ENCODE assay signal across 19 cellular contexts in genomic region chr20:9440891-9441290, GRCh38.
DNase-seq lines count a peak whose midpoint lies in the region; TF ChIP-seq lines count a peak whose summit lies in the region.
"Had no signal": no experiment of that assay in that cellular context is flagged by ENCODE, and none has a peak within 500 bp of the region (broad histone marks: within the 10 kb centered on the region; RNA-seq: fewer than 3 reads in every experiment).

No MANE protein-coding gene starts in this region.

- H3K27me3 ChIP-seq in endodermal cell (ENCODE audit: control insufficient read depth, insufficient read depth, low read length, poor library complexity, severe bottlenecking) = no peaks in the 10 kb centered on the region
- H3K27me3 ChIP-seq in mesenchymal stem cell (ENCODE audit: control insufficient read depth in 1 of 2, insufficient read depth in 1 of 2, low read length in 2 of 2) = no peaks in the 10 kb centered on the region
- H3K27me3 ChIP-seq: BE2C, SJSA1 had no signal

- H3K4me3 Mint-ChIP-seq in endodermal cell (no peak overlapping the region), osteocyte (ENCODE audit: unreplicated experiment) (no peak overlapping the region)
- H3K4me3 Mint-ChIP-seq: H9 had no signal

- no peaks in the 10 kb centered on the region for H3K27me3 Mint-ChIP-seq in endodermal cell (ENCODE audit: insufficient read depth)
- H3K27me3 Mint-ChIP-seq in osteocyte (ENCODE audit: unreplicated experiment) = no peaks in the 10 kb centered on the region

- no peak for TF ChIP-seq CTCF in endodermal cell (conservative IDR thresholded peaks at IDR 0.05)
- TF ChIP-seq CTCF in osteocyte (IDR thresholded peaks at IDR 0.05) = no peak

- no peak overlapping the region for H3K27ac Mint-ChIP-seq in endodermal cell
- no peak overlapping the region for H3K27ac Mint-ChIP-seq in osteocyte (ENCODE audit: unreplicated experiment)

- no peak overlapping the region for H2BK120ac ChIP-seq in mesenchymal stem cell (ENCODE audit: low read depth, low read length)

- no peak overlapping the region for H2BK12ac ChIP-seq in mesenchymal stem cell (ENCODE audit: low read length in 2 of 2)

- H3K9ac ChIP-seq in endodermal cell (ENCODE audit: extremely low read depth, low read length, poor library complexity, severe bottlenecking) = no peak overlapping the region
- no peak overlapping the region for H3K9ac ChIP-seq in mesenchymal stem cell (ENCODE audit: low read length)
- H3K9ac ChIP-seq: GM23248 had no signal

- H4K91ac ChIP-seq in mesenchymal stem cell (ENCODE audit: low read length) = no peak overlapping the region

- H3K4me1 Mint-ChIP-seq in endodermal cell (peaks cover 14% of the 10 kb centered on the region), osteocyte (ENCODE audit: unreplicated experiment) (peaks cover 6% of the 10 kb centered on the region)

- H3K4me1 ChIP-seq in endodermal cell (ENCODE audit: control insufficient read depth, insufficient read depth, low read length) = no peaks in the 10 kb centered on the region
- no peaks in the 10 kb centered on the region for H3K4me1 ChIP-seq in mesenchymal stem cell (ENCODE audit: control insufficient read depth, insufficient read depth, low read depth, low read length)
- H3K4me1 ChIP-seq: SJSA1 had no signal

- H2BK5ac ChIP-seq in mesenchymal stem cell (ENCODE audit: low read depth, low read length, poor library complexity, severe bottlenecking) = no peak overlapping the region

- H3K9me3 Mint-ChIP-seq in endodermal cell (peaks cover 12% of the 10 kb centered on the region), osteocyte (ENCODE audit: unreplicated experiment) (peaks cover 16% of the 10 kb centered on the region)

- H3K36me3 Mint-ChIP-seq in endodermal cell (ENCODE audit: low read depth) (peaks cover 43% of the 10 kb centered on the region), osteocyte (ENCODE audit: unreplicated experiment) (peaks cover 19% of the 10 kb centered on the region)

- H3K4ac ChIP-seq in mesenchymal stem cell (ENCODE audit: low read depth in 1 of 2, low read length in 2 of 2) = no peak overlapping the region

- no peak overlapping the region for H3K4me2 ChIP-seq in mesenchymal stem cell (ENCODE audit: low read length, poor library complexity, severe bottlenecking)

- H2BK15ac ChIP-seq in mesenchymal stem cell (ENCODE audit: low read depth, poor library complexity, severe bottlenecking) = no peak overlapping the region

- H3K36me3 ChIP-seq in endodermal cell (ENCODE audit: control insufficient read depth, insufficient read depth, low read length) (peaks cover 23% of the 10 kb centered on the region), mesenchymal stem cell (ENCODE audit: control insufficient read depth in 1 of 2, insufficient read depth in 2 of 2, low read depth in 1 of 2, low read length in 2 of 2) (peaks cover 5 to 34% of the 10 kb centered on the region in 2 experiments)

- no peak overlapping the region for H3K14ac ChIP-seq in mesenchymal stem cell (ENCODE audit: low read length in 2 of 2)

- no peak overlapping the region for H3K18ac ChIP-seq in mesenchymal stem cell (ENCODE audit: low read depth in 1 of 2, low read length in 2 of 2)

- no peak overlapping the region for H2AK5ac ChIP-seq in mesenchymal stem cell (ENCODE audit: low read length, severe bottlenecking)

- no peak overlapping the region for H4K8ac ChIP-seq in mesenchymal stem cell (ENCODE audit: low read length)

- no peak overlapping the region for H3K4me3 ChIP-seq in endodermal cell (ENCODE audit: low read length)
- H3K4me3 ChIP-seq in mesenchymal stem cell (ENCODE audit: insufficient read depth in 1 of 2, low read depth in 1 of 2, low read length in 2 of 2) = no peak overlapping the region
- H3K4me3 ChIP-seq: GM23248, SJSA1 had no signal

- H3K27ac ChIP-seq in endodermal cell (ENCODE audit: low read depth, low read length) (no peak overlapping the region), mesenchymal stem cell (ENCODE audit: low read length, poor library complexity, severe bottlenecking) (peak overlapping the region; percentile 24)
- H3K27ac ChIP-seq: GM23248, SJSA1 had no signal

- H3K79me1 ChIP-seq in mesenchymal stem cell (replicated peaks; ENCODE audit: low read length, poor library complexity, severe bottlenecking) = peaks cover 4% of the 10 kb centered on the region

- DNase-seq in EH (ENCODE audit: low read depth) = peak; percentile 61
- DNase-seq in NCI-H226 = peak; percentile 63
- DNase-seq in endodermal cell = peak; percentile 44
- no peak for DNase-seq in mesenchymal stem cell
- DNase-seq in osteocyte (ENCODE audit: extremely low spot score, unreplicated experiment) = no peak
- DNase-seq in activated gamma-delta T cell (lab: John Stamatoyannopoulos, UW) = no peak
- no peak for DNase-seq in NCI-H69 (lab: John Stamatoyannopoulos, UW)
- DNase-seq: BE2C, DMS53, GM23248, H9, KG1, NCI-H1694, NCI-H2081, NCI-H2171 treated with DMSO at 0.1 percent for 48 hours, NCI-H446, NCI-H526, OCI-M1 had no signal

- H2AFZ ChIP-seq in mesenchymal stem cell (ENCODE audit: low read depth, low read length) = no peak overlapping the region
- H2AFZ ChIP-seq: GM23248 had no signal

- no peak overlapping the region for H3K23ac ChIP-seq in mesenchymal stem cell (ENCODE audit: low read length in 2 of 2)

- 69 to 81% methylated on average over 3 of the region's 3 CpGs for WGBS in endodermal cell (ENCODE audit: insufficient coverage in 1 of 2, insufficient read length in 1 of 2), 2 experiments
- WGBS in mesenchymal stem cell = 67% methylated on average over 3 of the region's 3 CpGs

- H3K9me3 ChIP-seq in endodermal cell (ENCODE audit: control insufficient read depth, low read length) = peaks cover 10% of the 10 kb centered on the region
- peaks cover 10% of the 10 kb centered on the region for H3K9me3 ChIP-seq in mesenchymal stem cell (ENCODE audit: control insufficient read depth, low read length)
- H3K9me3 ChIP-seq: SJSA1 had no signal

Comparison
In these comparisons a context has a peak if more than half of its experiments do, and no peak if none do; other contexts are left out.
1. DNase-seq: peak in EH (single experiment), NCI-H226 (single experiment) and endodermal cell (single experiment); none in mesenchymal stem cell (single experiment), osteocyte (single experiment), activated gamma-delta T cell (single experiment) and NCI-H69 (single experiment).